In genomic region chr18:31736630-31737029, GRCh38 we compare ENCODE assay signal across 15 cellular contexts. TPM values are rescaled to one million over a fixed set of nuclear protein-coding genes. Genes with fewer than 3 reads are reported as not detected.
DNase-seq lines count a peak whose midpoint lies in the region; ATAC-seq, FAIRE-seq and TF ChIP-seq lines count a peak whose summit lies in the region.
"Had no signal": no experiment of that assay in that cellular context is flagged by ENCODE, and none has a peak within 500 bp of the region (broad histone marks: within the 10 kb centered on the region; RNA-seq: fewer than 3 reads in every experiment).

No MANE protein-coding gene starts in this region.

- no peaks in the 10 kb centered on the region for H4K20me1 ChIP-seq in GM12878 (ENCODE audit: control insufficient read depth, insufficient read depth)

- CTCF ChIA-PET in GM12878 (lab: Yijun Ruan, JAX) (interaction anchor here (0.8 to 4.0 kb wide), 7 partner anchors 12 to 312 kb away, joined by 3 to 31 read pairs (median 11); no protein-coding TSS in a partner anchor), RWPE1 (lab: Yijun Ruan, JAX) (no interaction called here)

- H3K27me3 ChIP-seq in GM12878 (replicated peaks in 1 of 2; ENCODE audit: control insufficient read depth in 2 of 2, insufficient read depth in 2 of 2, low read length in 1 of 2) = no peaks in the 10 kb centered on the region

- H2AFZ ChIP-seq in GM12878 (ENCODE audit: control insufficient read depth, low read depth, low read length) = peak overlapping the region; percentile 39; the same call in 1 of the 2 replicates

- WGBS in GM12878 (ENCODE audit: insufficient coverage, insufficient replicate concordance, low lambda C conversion rate, missing lambda C conversion rate) = 52% methylated on average over 2 of the region's 2 CpGs
- WGBS in lower leg skin, 2 donors = 33% methylated on average over 2 of the region's 2 CpGs

- no peak overlapping the region for H3K27ac ChIP-seq in GM12878 (ENCODE audit: control insufficient read depth, insufficient read depth)
- H3K27ac ChIP-seq in RWPE1 = no peak overlapping the region

- no peaks in the 10 kb centered on the region for H3K4me1 ChIP-seq in GM12878 (ENCODE audit: control insufficient read depth, insufficient read depth, low read length)

- DNase-seq in GM12878 (ENCODE audit: low read depth, low spot score) (peak; percentile 28), RWPE1 (ENCODE audit: low spot score) (no peak), kidney tubule cell (ENCODE audit: low spot score) (no peak), lower leg skin (ENCODE audit: low spot score in 2 of 2) (no peak)
- no peak for DNase-seq in stimulated activated CD4-positive, alpha-beta T cell treated with anti-CD3 and anti-CD28 coated beads, Interleukin-1b, Interleukin-23, amount 100 ng/mL, for 48 hours
- DNase-seq: activated T-cell treated with anti-CD3 and anti-CD28 coated beads, Interleukin-2, amount 50 U/mL, for 4 hours; aorta; effector CD8-positive, alpha-beta T cell; NCI-H2227 treated with DMSO at 0.1 percent for 48 hours; occipital lobe; stimulated activated CD4-positive, alpha-beta T cell treated with anti-CD3 and anti-CD28 coated beads, Interleukin-15, amount 100 ng/mL, for 24 hours had no signal

- no peak for FAIRE-seq in GM12878 (lab: Jason Lieb, UNC)

- POLR2A ChIA-PET in GM12878 (lab: Charles Lee) (no interaction called here), RWPE1 (lab: Yijun Ruan, JAX; ENCODE audit: low non-redundant PET) (no interaction called here)

- H3K36me3 ChIP-seq in GM12878 (ENCODE audit: control insufficient read depth in 2 of 2, insufficient read depth in 2 of 2, low read length in 1 of 2) = no peaks in the 10 kb centered on the region

- TF ChIP-seq POLR2A in GM12878 (IDR thresholded peaks at IDR 0.05; ENCODE audit: low read depth, low read length) = no peak
- no peak for TF ChIP-seq POLR2A in lower leg skin (IDR thresholded peaks at IDR 0.05)

- RAD21 ChIA-PET in GM12878 (lab: Charles Lee; ENCODE audit: unreplicated experiment) = interaction anchor here (1.1 to 2.5 kb wide), 5 partner anchors 11 to 312 kb away, joined by 4 to 9 read pairs (median 6); no protein-coding TSS in a partner anchor

- no peak for TF ChIP-seq EP300 in GM12878 (IDR thresholded peaks at IDR 0.05; ENCODE audit: borderline replicate concordance in 1 of 2, control insufficient read depth in 1 of 2, low read depth in 2 of 2, low read length in 2 of 2)

- SMC1A ChIA-PET in GM12878 (lab: Charles Lee; ENCODE audit: uncharacterized antibody, unreplicated experiment) = interaction anchor here (1.0 to 4.5 kb wide), 11 partner anchors 10 to 184 kb away, joined by 3 to 29 read pairs (median 4); no protein-coding TSS in a partner anchor

- TF ChIP-seq CTCF in GM12878 (IDR thresholded peaks at IDR 0.05 in 2 of 3, conservative IDR thresholded peaks at IDR 0.05 in 1 of 3; ENCODE audit: control insufficient read depth in 2 of 3, extremely low read depth in 1 of 3, insufficient read depth in 1 of 3, low read depth in 3 of 3, low read length in 3 of 3) (no peak), RWPE1 (conservative IDR thresholded peaks at IDR 0.05; ENCODE audit: low read depth) (no peak), lower leg skin (IDR thresholded peaks at IDR 0.05) (no peak)

- H3K4me2 ChIP-seq in GM12878 (ENCODE audit: control insufficient read depth, insufficient read depth) = no peak overlapping the region

- no peak overlapping the region for H3K4me3 ChIP-seq in GM12878
- H3K4me3 ChIP-seq in lower leg skin (ENCODE audit: low read depth, poor library complexity, severe bottlenecking) = no peak overlapping the region
- H3K4me3 ChIP-seq: lung had no signal

- H3K9me3 ChIP-seq in GM12878 (replicated peaks; ENCODE audit: control insufficient read depth, insufficient read depth, low read length) = no peaks in the 10 kb centered on the region; the same call in 1 of the 3 replicates

- ATAC-seq in GM18498 (IDR thresholded peaks at IDR 0.05; ENCODE audit: unreplicated experiment) (peak; percentile 81), GM21390 (IDR thresholded peaks at IDR 0.05; ENCODE audit: unreplicated experiment) (peak; percentile 75), HG03378 (IDR thresholded peaks at IDR 0.05; ENCODE audit: unreplicated experiment) (peak; percentile 95), GM12878 (peak; percentile 93)
- ATAC-seq: activated T-cell treated with anti-CD3 and anti-CD28 coated beads, Interleukin-2, amount 50 U/mL, for 4 hours had no signal

- in situ Hi-C loops in GM12878 (cut with MboI) = no loop called here

- H3K79me2 ChIP-seq in GM12878 (ENCODE audit: control insufficient read depth, insufficient read depth, low read length) = no peaks in the 10 kb centered on the region

- BruUV-seq in GM12878 (replicated peaks; lab: Mats Ljungman, UMichigan) = no TSS peak

- no peak for TF ChIP-seq RAD21 in GM12878 (IDR thresholded peaks at IDR 0.05; ENCODE audit: insufficient read depth, low read depth, low read length)

- H3K9ac ChIP-seq in GM12878 (ENCODE audit: control insufficient read depth, insufficient read depth, low read length) = no peak overlapping the region

- intact Hi-C loops in GM12878 (cut with micrococcal nuclease; ENCODE audit: unreplicated experiment) = no loop called here
- intact Hi-C loops in lower leg skin (cut with DNase I; ENCODE audit: low total_unique reads) = no loop called here

TF ChIP-seq in GM12878, 131 proteins besides CTCF, POLR2A, EP300 and RAD21 (continues in another document):
- TF ChIP-seq, protein P1, sequence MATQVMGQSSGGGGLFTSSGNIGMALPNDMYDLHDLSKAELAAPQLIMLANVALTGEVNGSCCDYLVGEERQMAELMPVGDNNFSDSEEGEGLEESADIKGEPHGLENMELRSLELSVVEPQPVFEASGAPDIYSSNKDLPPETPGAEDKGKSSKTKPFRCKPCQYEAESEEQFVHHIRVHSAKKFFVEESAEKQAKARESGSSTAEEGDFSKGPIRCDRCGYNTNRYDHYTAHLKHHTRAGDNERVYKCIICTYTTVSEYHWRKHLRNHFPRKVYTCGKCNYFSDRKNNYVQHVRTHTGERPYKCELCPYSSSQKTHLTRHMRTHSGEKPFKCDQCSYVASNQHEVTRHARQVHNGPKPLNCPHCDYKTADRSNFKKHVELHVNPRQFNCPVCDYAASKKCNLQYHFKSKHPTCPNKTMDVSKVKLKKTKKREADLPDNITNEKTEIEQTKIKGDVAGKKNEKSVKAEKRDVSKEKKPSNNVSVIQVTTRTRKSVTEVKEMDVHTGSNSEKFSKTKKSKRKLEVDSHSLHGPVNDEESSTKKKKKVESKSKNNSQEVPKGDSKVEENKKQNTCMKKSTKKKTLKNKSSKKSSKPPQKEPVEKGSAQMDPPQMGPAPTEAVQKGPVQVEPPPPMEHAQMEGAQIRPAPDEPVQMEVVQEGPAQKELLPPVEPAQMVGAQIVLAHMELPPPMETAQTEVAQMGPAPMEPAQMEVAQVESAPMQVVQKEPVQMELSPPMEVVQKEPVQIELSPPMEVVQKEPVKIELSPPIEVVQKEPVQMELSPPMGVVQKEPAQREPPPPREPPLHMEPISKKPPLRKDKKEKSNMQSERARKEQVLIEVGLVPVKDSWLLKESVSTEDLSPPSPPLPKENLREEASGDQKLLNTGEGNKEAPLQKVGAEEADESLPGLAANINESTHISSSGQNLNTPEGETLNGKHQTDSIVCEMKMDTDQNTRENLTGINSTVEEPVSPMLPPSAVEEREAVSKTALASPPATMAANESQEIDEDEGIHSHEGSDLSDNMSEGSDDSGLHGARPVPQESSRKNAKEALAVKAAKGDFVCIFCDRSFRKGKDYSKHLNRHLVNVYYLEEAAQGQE (IDR thresholded peaks at IDR 0.05; ENCODE audit: low read depth, low read length) = no peak
- TF ChIP-seq TARDBP (IDR thresholded peaks at IDR 0.05; ENCODE audit: borderline replicate concordance) = no peak
- TF ChIP-seq SMARCA5 (IDR thresholded peaks at IDR 0.05) = no peak
- no peak for TF ChIP-seq RB1 (IDR thresholded peaks at IDR 0.05; ENCODE audit: borderline replicate concordance)
- TF ChIP-seq LARP7 (IDR thresholded peaks at IDR 0.05) = no peak
- TF ChIP-seq SPI1 (IDR thresholded peaks at IDR 0.05; ENCODE audit: borderline replicate concordance, insufficient read depth, low read depth, low read length) = peak; percentile 94

RNA-seq across cellular contexts. Expression of gene SLC25A52, which starts 24.1 kb away (rescaled TPM):
- total RNA-seq in GM12878 (2013; cell fraction: nucleolus; rRNA removed) = 0.66 and 0.84 TPM in 2 replicates
- total RNA-seq in GM12878 (2014; rRNA removed) (not detected in 2 replicates), GM12878 (2014; rRNA removed; fragmentation: Illumina TruSeq; extraction: Trizol) (not detected in 2 replicates), GM12878 (2021) (not detected in 2 replicates), lower leg skin (not detected)
- not detected for polyA plus RNA-seq in GM12878 (2011; ENCODE audit: low read depth)
- polyA plus RNA-seq in GM12878 (2011; rRNA removed) (0.09 TPM in 1 of 2 replicates, not detected in the other), GM12878 (2014; fragmentation: Illumina TruSeq; extraction: Trizol) (not detected in 2 replicates), GM12878 (2014; fragmentation: Nextera tagmentation; extraction: Ambion mirVana) (not detected), GM12878 (2014; rRNA removed) (not detected in 2 replicates), GM12878 (2016; fragmentation: Nextera tagmentation; extraction: Ambion mirVana) (not detected)
- polyA plus RNA-seq in GM12878 (2011; cell fraction: cytosol; rRNA removed) = not detected in 2 replicates
- polyA plus RNA-seq in GM12878 (2011; cell fraction: nucleus; rRNA removed) = not detected in 2 replicates
- polyA plus RNA-seq in GM12878 (2012) = not detected in 2 replicates
- 0.21 TPM in 1 of 2 replicates, not detected in the other for polyA minus RNA-seq in GM12878 (2011; rRNA and poly(A)+ RNA removed)
- polyA minus RNA-seq in GM12878 (2011; cell fraction: cytosol; rRNA and poly(A)+ RNA removed) = not detected in 2 replicates
- polyA minus RNA-seq in GM12878 (2011; cell fraction: nucleus; rRNA and poly(A)+ RNA removed) = not detected in 2 replicates
- total RNA-seq: activated T-cell treated with anti-CD3 and anti-CD28 coated beads, Interleukin-2, amount 50 U/mL, for 4 hours; occipital lobe had no signal
- polyA plus RNA-seq: aorta had no signal

RNA-seq across cellular contexts. Expression of gene B4GALT6, which starts 52.2 kb away (rescaled TPM):
- 40.1 and 41.4 TPM in 2 replicates for total RNA-seq in GM12878 (2013; cell fraction: nucleolus; rRNA removed)
- total RNA-seq in GM12878 (2014; rRNA removed) (14.8 and 17.8 TPM in 2 replicates), GM12878 (2014; rRNA removed; fragmentation: Illumina TruSeq; extraction: Trizol) (20.8 and 21.9 TPM in 2 replicates), GM12878 (2021) (43.0 and 44.5 TPM in 2 replicates), lower leg skin (1 to 10 TPM; 1.3 to 2.1 (median 1.6) TPM)
- polyA plus RNA-seq in GM12878 (2011; ENCODE audit: low read depth) = 6.5 TPM
- polyA plus RNA-seq in GM12878 (2011; rRNA removed) (47.4 and 82.7 TPM in 2 replicates), GM12878 (2014; fragmentation: Illumina TruSeq; extraction: Trizol) (35.7 and 48.3 TPM in 2 replicates), GM12878 (2014; fragmentation: Nextera tagmentation; extraction: Ambion mirVana) (10 to 100 TPM; 13.4 to 14.1 TPM), GM12878 (2014; rRNA removed) (20.2 and 21.3 TPM in 2 replicates), GM12878 (2016; fragmentation: Nextera tagmentation; extraction: Ambion mirVana) (10 to 100 TPM; 11.9 to 13.6 TPM)
- 11.0 and 15.6 TPM in 2 replicates for polyA plus RNA-seq in GM12878 (2011; cell fraction: cytosol; rRNA removed)
- polyA plus RNA-seq in GM12878 (2011; cell fraction: nucleus; rRNA removed) = 32.3 and 32.5 TPM in 2 replicates
- 18.1 and 21.1 TPM in 2 replicates for polyA plus RNA-seq in GM12878 (2012)
- polyA minus RNA-seq in GM12878 (2011; rRNA and poly(A)+ RNA removed) = 26.6 and 46.6 TPM in 2 replicates
- 24.7 and 28.3 TPM in 2 replicates for polyA minus RNA-seq in GM12878 (2011; cell fraction: cytosol; rRNA and poly(A)+ RNA removed)
- polyA minus RNA-seq in GM12878 (2011; cell fraction: nucleus; rRNA and poly(A)+ RNA removed) = 15.2 and 19.9 TPM in 2 replicates

Comparison
In these comparisons a context has a peak if more than half of its experiments do, and no peak if none do; other contexts are left out.
1. RNA of gene B4GALT6, which starts 52.2 kb away (total RNA-seq): 14.8 to 44.5 TPM in GM12878; 1.3 to 2.1 TPM in lower leg skin; every median in the first group is over 4 times any median in the second.
2. Peak in every context shown above with its lines, with median percentiles within 50 percentile points of each other: ATAC-seq.